8 cellular contexts compared by ENCODE assay signal in the genomic region with DNA sequence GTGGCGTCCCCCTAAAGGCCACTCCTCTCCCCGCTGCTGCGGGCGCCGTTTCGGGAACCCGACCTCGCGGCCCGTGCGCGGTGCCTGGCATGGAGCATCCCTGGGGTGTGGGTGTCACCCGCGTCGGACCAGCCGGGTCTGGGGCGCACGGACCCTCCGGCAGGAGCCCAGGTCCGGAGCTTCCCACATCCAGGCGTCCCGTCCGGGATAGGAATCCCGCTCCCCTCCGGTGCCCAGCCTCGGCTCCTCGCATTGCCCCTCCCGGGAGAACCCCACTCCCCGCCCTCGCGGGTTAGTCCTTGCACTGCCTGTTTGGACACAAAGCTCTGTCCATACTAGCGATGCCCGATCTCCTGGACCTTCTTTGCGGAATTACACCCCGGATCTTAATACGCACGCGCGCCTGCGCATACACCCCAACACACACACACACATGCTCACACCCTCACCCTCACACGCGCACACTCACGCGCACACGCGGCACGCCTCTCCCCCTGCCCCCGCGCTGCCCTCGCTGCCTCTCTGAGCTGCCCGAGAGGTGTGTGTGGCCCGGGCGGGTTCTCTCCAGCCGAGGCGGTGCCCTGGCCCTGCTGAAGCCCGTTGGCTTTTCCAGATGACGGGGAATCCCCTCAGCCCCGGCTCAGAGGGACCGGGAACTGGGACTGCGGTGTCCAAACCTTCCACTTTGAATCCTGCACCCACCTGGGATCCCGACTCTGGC. TPM values are rescaled to one million over a fixed set of nuclear protein-coding genes. Genes with fewer than 3 reads are reported as not detected.
DNase-seq lines count a peak whose midpoint lies in the region; ATAC-seq and TF ChIP-seq lines count a peak whose summit lies in the region.

No MANE protein-coding gene starts in this region.

- peak overlapping the region in 9 of 10 donors; percentile 73 to 95 (median 93) for H3K27ac Mint-ChIP-seq in naive thymus-derived CD8-positive, alpha-beta T cell

- TF ChIP-seq CTCF in AG04450 (IDR thresholded peaks at IDR 0.05; ENCODE audit: low read depth, low read length) = no peak
- TF ChIP-seq CTCF in thoracic aorta (IDR thresholded peaks at IDR 0.05) = no peak

- no peaks in the 10 kb centered on the region for H3K36me3 Mint-ChIP-seq in naive thymus-derived CD8-positive, alpha-beta T cell

- H3K36me3 ChIP-seq in thoracic aorta = no peaks in the 10 kb centered on the region

- H3K4me3 ChIP-seq in AG04450 (ENCODE audit: low read depth, low read length) (peak overlapping the region; percentile 82), thoracic aorta (peak overlapping the region; percentile 90)

- no peaks in the 10 kb centered on the region for H3K9me3 Mint-ChIP-seq in naive thymus-derived CD8-positive, alpha-beta T cell

- no peaks in the 10 kb centered on the region for H3K27me3 ChIP-seq in AG04450 (ENCODE audit: control insufficient read depth, insufficient read depth, low read length)
- H3K27me3 ChIP-seq in thoracic aorta (replicated peaks; ENCODE audit: insufficient read depth) = no peaks in the 10 kb centered on the region

- POLR2A ChIA-PET in AG04450 (lab: Yijun Ruan, JAX) = no interaction called here
- POLR2A ChIA-PET in naive thymus-derived CD8-positive, alpha-beta T cell (lab: Charles Lee) = interaction anchor here (0.7 to 2.1 kb wide), 5 partner anchors 12 to 149 kb away, joined by 3 to 12 read pairs (median 3); no protein-coding TSS in a partner anchor

- H3K27me3 Mint-ChIP-seq in naive thymus-derived CD8-positive, alpha-beta T cell = peaks cover 0 to 4% (median 0%) of the 10 kb centered on the region in 5 donors

- H3K27ac ChIP-seq in AG04450 (ENCODE audit: low read depth, low read length) (no peak overlapping the region), thoracic aorta (peak overlapping the region; percentile 89 to 90)

- H3K4me3 Mint-ChIP-seq in naive thymus-derived CD8-positive, alpha-beta T cell = peak overlapping the region; percentile 84 to 95 (median 90)

- CTCF ChIA-PET in AG04450 (lab: Charles Lee) = interaction anchor here (1.0 kb wide), 1 partner anchor 429 kb away, joined by 4 read pairs; no protein-coding TSS in a partner anchor

- ATAC-seq in GM18867 (IDR thresholded peaks at IDR 0.05; ENCODE audit: unreplicated experiment) (peak; percentile 43), HG03103 (IDR thresholded peaks at IDR 0.05; ENCODE audit: low read depth, unreplicated experiment) (peak; percentile 19), thoracic aorta (ENCODE audit: insufficient number of reproducible peaks, low FRiP score, low read depth) (peak; percentile 10)
- peak; percentile 43 for ATAC-seq in naive thymus-derived CD8-positive, alpha-beta T cell

- DNase-seq in AG04450 (ENCODE audit: low read depth, low spot score) (peak; percentile 21), OCI-M1 (lab: John Stamatoyannopoulos, UW) (peak; percentile 12), fibroblast of peridontal ligament (ENCODE audit: extremely low read depth) (peak; percentile 76), thoracic aorta (ENCODE audit: low spot score) (peak; percentile 37)
- DNase-seq in activated effector memory CD4-positive, alpha-beta T cell treated with Interleukin-2 at 50 U/mL for 16 hours = peak; percentile 40
- DNase-seq in naive thymus-derived CD8-positive, alpha-beta T cell = peak in 9 of 10 donors; percentile 34 to 81 (median 51)

- H3K9me3 ChIP-seq in AG04450 (ENCODE audit: control insufficient read depth, insufficient read depth, low read length) (no peaks in the 10 kb centered on the region), thoracic aorta (no peaks in the 10 kb centered on the region)

- peaks cover 14 to 45% of the 10 kb centered on the region in 2 donors for H3K4me1 ChIP-seq in thoracic aorta (ENCODE audit: control insufficient read depth in 1 of 2, low read depth in 2 of 2)

- peaks cover 8 to 11% (median 9%) of the 10 kb centered on the region in 4 donors for H3K4me1 Mint-ChIP-seq in naive thymus-derived CD8-positive, alpha-beta T cell

RNA-seq across cellular contexts. Expression of a gene that starts 0.9 kb away (rescaled TPM):
- polyA plus RNA-seq in AG04450 (2011; rRNA removed) = 5.9 and 6.7 TPM in 2 replicates
- polyA minus RNA-seq in AG04450 (2011; rRNA and poly(A)+ RNA removed) = 4.7 and 6.6 TPM in 2 replicates
- 10 to 100 TPM; 16.5 to 18.0 TPM for total RNA-seq in naive thymus-derived CD8-positive, alpha-beta T cell
- polyA plus RNA-seq in naive thymus-derived CD8-positive, alpha-beta T cell = 1 to 10 TPM; 1.4 to 5.2 (median 3.3) TPM
- total RNA-seq in thoracic aorta = 10 to 100 TPM; 71.1 to 80.1 TPM

Comparison
In these comparisons a context has a peak if more than half of its experiments do, and no peak if none do; other contexts are left out.
1. DNase-seq: peak in every context shown above with its lines; median percentile 76 in fibroblast of peridontal ligament; 51 in naive thymus-derived CD8-positive, alpha-beta T cell; 40 in activated effector memory CD4-positive, alpha-beta T cell treated with Interleukin-2 at 50 U/mL for 16 hours; 37 in thoracic aorta; 21 in AG04450; 12 in OCI-M1.